In the genomic region with DNA sequence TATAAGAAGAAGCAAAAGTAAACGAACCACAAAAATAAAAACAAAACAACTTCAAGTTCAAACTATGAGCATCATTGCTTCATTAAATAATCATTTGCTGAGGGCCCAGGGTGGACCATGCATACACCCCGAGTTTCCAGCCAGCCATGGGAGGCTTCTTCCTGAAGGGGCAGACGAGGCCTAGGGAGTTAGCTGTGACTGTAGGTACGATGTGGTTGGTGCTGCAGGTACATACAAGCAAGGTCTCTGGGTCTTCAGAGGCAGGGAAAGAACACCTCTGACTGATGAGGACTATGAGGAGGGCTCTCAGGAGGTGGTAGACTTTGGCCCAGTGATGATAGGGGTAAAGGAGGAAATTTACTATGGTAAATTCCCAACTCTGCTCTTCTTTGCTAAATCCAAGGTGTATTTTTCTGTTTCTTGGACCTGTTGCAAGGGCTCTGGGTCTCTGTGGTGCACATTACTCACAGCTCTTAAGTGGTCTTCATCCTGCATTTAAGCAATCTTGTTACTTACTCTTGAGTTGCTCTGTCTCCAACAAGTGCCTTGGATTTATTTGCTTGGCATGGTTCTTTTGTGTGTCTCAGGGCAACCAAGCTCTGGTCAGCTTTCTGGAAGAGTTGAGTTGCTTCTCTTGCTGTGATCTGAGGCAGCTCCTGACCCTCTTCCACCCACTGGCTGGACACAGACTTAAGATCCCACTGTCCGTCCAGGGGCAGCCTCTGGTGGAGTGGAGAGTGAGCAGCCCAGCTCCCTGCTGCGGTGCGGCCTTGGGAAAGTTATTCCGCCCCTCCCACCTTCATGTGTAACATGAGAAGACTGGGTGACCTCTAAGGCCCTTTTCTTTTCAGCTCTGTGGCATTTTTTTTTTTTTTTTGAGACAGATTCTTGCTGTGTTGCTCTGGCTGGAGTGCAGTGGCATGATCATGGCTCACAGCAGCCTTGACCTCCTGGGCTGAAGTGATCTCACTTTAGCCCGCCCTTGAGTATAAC, we compare ENCODE assay signal across 1 cellular context.
A peak's percentile ranks its signal among the peaks of the same experiment; 100 is the strongest.
TF ChIP-seq lines count a peak whose summit lies in the region.

No MANE protein-coding gene starts in this region.

TF ChIP-seq in HepG2, 621 proteins besides CTCF, POLR2A, EP300 and RAD21 (continued from another document and continues in another):
- TF ChIP-seq, protein P1, sequence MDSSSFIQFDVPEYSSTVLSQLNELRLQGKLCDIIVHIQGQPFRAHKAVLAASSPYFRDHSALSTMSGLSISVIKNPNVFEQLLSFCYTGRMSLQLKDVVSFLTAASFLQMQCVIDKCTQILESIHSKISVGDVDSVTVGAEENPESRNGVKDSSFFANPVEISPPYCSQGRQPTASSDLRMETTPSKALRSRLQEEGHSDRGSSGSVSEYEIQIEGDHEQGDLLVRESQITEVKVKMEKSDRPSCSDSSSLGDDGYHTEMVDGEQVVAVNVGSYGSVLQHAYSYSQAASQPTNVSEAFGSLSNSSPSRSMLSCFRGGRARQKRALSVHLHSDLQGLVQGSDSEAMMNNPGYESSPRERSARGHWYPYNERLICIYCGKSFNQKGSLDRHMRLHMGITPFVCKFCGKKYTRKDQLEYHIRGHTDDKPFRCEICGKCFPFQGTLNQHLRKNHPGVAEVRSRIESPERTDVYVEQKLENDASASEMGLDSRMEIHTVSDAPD (CRISPR knock-in tag; IDR thresholded peaks at IDR 0.05): no peak
- TF ChIP-seq ZNF326 (CRISPR knock-in tag; IDR thresholded peaks at IDR 0.05; ENCODE audit: borderline replicate concordance): no peak
- TF ChIP-seq ZIK1 (CRISPR knock-in tag; IDR thresholded peaks at IDR 0.05; ENCODE audit: borderline replicate concordance, low read depth): no peak
- TF ChIP-seq, protein P2, sequence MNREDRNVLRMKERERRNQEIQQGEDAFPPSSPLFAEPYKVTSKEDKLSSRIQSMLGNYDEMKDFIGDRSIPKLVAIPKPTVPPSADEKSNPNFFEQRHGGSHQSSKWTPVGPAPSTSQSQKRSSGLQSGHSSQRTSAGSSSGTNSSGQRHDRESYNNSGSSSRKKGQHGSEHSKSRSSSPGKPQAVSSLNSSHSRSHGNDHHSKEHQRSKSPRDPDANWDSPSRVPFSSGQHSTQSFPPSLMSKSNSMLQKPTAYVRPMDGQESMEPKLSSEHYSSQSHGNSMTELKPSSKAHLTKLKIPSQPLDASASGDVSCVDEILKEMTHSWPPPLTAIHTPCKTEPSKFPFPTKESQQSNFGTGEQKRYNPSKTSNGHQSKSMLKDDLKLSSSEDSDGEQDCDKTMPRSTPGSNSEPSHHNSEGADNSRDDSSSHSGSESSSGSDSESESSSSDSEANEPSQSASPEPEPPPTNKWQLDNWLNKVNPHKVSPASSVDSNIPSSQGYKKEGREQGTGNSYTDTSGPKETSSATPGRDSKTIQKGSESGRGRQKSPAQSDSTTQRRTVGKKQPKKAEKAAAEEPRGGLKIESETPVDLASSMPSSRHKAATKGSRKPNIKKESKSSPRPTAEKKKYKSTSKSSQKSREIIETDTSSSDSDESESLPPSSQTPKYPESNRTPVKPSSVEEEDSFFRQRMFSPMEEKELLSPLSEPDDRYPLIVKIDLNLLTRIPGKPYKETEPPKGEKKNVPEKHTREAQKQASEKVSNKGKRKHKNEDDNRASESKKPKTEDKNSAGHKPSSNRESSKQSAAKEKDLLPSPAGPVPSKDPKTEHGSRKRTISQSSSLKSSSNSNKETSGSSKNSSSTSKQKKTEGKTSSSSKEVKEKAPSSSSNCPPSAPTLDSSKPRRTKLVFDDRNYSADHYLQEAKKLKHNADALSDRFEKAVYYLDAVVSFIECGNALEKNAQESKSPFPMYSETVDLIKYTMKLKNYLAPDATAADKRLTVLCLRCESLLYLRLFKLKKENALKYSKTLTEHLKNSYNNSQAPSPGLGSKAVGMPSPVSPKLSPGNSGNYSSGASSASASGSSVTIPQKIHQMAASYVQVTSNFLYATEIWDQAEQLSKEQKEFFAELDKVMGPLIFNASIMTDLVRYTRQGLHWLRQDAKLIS (CRISPR knock-in tag; IDR thresholded peaks at IDR 0.05): no peak
- TF ChIP-seq ZFP1 (CRISPR knock-in tag; IDR thresholded peaks at IDR 0.05): no peak
- peak; percentile 35; the same call in 1 of the 2 replicates for TF ChIP-seq SALL1 (CRISPR knock-in tag; IDR thresholded peaks at IDR 0.05)
- no peak for TF ChIP-seq ZBTB38 (CRISPR knock-in tag; IDR thresholded peaks at IDR 0.05)
- TF ChIP-seq, protein P3, sequence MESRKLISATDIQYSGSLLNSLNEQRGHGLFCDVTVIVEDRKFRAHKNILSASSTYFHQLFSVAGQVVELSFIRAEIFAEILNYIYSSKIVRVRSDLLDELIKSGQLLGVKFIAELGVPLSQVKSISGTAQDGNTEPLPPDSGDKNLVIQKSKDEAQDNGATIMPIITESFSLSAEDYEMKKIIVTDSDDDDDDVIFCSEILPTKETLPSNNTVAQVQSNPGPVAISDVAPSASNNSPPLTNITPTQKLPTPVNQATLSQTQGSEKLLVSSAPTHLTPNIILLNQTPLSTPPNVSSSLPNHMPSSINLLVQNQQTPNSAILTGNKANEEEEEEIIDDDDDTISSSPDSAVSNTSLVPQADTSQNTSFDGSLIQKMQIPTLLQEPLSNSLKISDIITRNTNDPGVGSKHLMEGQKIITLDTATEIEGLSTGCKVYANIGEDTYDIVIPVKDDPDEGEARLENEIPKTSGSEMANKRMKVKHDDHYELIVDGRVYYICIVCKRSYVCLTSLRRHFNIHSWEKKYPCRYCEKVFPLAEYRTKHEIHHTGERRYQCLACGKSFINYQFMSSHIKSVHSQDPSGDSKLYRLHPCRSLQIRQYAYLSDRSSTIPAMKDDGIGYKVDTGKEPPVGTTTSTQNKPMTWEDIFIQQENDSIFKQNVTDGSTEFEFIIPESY (CRISPR knock-in tag; IDR thresholded peaks at IDR 0.05): no peak
- no peak for TF ChIP-seq JUNB (CRISPR knock-in tag; IDR thresholded peaks at IDR 0.05; ENCODE audit: borderline replicate concordance)
- no peak for TF ChIP-seq ZNF317 (CRISPR knock-in tag; IDR thresholded peaks at IDR 0.05)
- TF ChIP-seq ZFP90 (CRISPR knock-in tag; IDR thresholded peaks at IDR 0.05; ENCODE audit: borderline replicate concordance): no peak
- TF ChIP-seq ZNF143 (CRISPR knock-in tag; IDR thresholded peaks at IDR 0.05): no peak
- no peak for TF ChIP-seq HNRNPH1 (optimal IDR thresholded peaks at IDR 0.05; ENCODE audit: low read depth, low read length)
- no peak for TF ChIP-seq KAT8 (CRISPR knock-in tag; IDR thresholded peaks at IDR 0.05)
- TF ChIP-seq, protein P4, sequence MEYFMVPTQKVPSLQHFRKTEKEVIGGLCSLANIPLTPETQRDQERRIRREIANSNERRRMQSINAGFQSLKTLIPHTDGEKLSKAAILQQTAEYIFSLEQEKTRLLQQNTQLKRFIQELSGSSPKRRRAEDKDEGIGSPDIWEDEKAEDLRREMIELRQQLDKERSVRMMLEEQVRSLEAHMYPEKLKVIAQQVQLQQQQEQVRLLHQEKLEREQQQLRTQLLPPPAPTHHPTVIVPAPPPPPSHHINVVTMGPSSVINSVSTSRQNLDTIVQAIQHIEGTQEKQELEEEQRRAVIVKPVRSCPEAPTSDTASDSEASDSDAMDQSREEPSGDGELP (IDR thresholded peaks at IDR 0.05; ENCODE audit: borderline replicate concordance, low read depth): no peak
- TF ChIP-seq, protein P5, sequence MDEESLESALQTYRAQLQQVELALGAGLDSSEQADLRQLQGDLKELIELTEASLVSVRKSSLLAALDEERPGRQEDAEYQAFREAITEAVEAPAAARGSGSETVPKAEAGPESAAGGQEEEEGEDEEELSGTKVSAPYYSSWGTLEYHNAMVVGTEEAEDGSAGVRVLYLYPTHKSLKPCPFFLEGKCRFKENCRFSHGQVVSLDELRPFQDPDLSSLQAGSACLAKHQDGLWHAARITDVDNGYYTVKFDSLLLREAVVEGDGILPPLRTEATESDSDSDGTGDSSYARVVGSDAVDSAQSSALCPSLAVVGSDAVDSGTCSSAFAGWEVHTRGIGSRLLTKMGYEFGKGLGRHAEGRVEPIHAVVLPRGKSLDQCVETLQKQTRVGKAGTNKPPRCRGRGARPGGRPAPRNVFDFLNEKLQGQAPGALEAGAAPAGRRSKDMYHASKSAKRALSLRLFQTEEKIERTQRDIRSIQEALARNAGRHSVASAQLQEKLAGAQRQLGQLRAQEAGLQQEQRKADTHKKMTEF (CRISPR knock-in tag; IDR thresholded peaks at IDR 0.05): 0 out of 2 replicates have a peak, but pooled peaks have one; percentile 29
- TF ChIP-seq, protein P6, sequence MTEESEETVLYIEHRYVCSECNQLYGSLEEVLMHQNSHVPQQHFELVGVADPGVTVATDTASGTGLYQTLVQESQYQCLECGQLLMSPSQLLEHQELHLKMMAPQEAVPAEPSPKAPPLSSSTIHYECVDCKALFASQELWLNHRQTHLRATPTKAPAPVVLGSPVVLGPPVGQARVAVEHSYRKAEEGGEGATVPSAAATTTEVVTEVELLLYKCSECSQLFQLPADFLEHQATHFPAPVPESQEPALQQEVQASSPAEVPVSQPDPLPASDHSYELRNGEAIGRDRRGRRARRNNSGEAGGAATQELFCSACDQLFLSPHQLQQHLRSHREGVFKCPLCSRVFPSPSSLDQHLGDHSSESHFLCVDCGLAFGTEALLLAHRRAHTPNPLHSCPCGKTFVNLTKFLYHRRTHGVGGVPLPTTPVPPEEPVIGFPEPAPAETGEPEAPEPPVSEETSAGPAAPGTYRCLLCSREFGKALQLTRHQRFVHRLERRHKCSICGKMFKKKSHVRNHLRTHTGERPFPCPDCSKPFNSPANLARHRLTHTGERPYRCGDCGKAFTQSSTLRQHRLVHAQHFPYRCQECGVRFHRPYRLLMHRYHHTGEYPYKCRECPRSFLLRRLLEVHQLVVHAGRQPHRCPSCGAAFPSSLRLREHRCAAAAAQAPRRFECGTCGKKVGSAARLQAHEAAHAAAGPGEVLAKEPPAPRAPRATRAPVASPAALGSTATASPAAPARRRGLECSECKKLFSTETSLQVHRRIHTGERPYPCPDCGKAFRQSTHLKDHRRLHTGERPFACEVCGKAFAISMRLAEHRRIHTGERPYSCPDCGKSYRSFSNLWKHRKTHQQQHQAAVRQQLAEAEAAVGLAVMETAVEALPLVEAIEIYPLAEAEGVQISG (CRISPR knock-in tag; IDR thresholded peaks at IDR 0.05): no peak
- TF ChIP-seq, protein P7, sequence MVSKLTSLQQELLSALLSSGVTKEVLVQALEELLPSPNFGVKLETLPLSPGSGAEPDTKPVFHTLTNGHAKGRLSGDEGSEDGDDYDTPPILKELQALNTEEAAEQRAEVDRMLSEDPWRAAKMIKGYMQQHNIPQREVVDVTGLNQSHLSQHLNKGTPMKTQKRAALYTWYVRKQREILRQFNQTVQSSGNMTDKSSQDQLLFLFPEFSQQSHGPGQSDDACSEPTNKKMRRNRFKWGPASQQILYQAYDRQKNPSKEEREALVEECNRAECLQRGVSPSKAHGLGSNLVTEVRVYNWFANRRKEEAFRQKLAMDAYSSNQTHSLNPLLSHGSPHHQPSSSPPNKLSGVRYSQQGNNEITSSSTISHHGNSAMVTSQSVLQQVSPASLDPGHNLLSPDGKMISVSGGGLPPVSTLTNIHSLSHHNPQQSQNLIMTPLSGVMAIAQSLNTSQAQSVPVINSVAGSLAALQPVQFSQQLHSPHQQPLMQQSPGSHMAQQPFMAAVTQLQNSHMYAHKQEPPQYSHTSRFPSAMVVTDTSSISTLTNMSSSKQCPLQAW (CRISPR knock-in tag; IDR thresholded peaks at IDR 0.05): no peak
- TF ChIP-seq, protein P8, sequence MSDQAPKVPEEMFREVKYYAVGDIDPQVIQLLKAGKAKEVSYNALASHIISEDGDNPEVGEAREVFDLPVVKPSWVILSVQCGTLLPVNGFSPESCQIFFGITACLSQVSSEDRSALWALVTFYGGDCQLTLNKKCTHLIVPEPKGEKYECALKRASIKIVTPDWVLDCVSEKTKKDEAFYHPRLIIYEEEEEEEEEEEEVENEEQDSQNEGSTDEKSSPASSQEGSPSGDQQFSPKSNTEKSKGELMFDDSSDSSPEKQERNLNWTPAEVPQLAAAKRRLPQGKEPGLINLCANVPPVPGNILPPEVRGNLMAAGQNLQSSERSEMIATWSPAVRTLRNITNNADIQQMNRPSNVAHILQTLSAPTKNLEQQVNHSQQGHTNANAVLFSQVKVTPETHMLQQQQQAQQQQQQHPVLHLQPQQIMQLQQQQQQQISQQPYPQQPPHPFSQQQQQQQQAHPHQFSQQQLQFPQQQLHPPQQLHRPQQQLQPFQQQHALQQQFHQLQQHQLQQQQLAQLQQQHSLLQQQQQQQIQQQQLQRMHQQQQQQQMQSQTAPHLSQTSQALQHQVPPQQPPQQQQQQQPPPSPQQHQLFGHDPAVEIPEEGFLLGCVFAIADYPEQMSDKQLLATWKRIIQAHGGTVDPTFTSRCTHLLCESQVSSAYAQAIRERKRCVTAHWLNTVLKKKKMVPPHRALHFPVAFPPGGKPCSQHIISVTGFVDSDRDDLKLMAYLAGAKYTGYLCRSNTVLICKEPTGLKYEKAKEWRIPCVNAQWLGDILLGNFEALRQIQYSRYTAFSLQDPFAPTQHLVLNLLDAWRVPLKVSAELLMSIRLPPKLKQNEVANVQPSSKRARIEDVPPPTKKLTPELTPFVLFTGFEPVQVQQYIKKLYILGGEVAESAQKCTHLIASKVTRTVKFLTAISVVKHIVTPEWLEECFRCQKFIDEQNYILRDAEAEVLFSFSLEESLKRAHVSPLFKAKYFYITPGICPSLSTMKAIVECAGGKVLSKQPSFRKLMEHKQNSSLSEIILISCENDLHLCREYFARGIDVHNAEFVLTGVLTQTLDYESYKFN (CRISPR knock-in tag; conservative IDR thresholded peaks at IDR 0.05): 0 out of 2 replicates have a peak, but pooled peaks have one; percentile 18
- TF ChIP-seq, protein P9, sequence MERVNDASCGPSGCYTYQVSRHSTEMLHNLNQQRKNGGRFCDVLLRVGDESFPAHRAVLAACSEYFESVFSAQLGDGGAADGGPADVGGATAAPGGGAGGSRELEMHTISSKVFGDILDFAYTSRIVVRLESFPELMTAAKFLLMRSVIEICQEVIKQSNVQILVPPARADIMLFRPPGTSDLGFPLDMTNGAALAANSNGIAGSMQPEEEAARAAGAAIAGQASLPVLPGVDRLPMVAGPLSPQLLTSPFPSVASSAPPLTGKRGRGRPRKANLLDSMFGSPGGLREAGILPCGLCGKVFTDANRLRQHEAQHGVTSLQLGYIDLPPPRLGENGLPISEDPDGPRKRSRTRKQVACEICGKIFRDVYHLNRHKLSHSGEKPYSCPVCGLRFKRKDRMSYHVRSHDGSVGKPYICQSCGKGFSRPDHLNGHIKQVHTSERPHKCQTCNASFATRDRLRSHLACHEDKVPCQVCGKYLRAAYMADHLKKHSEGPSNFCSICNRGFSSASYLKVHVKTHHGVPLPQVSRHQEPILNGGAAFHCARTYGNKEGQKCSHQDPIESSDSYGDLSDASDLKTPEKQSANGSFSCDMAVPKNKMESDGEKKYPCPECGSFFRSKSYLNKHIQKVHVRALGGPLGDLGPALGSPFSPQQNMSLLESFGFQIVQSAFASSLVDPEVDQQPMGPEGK (CRISPR knock-in tag; IDR thresholded peaks at IDR 0.05): 0 out of 2 replicates have a peak, but pooled peaks have one; percentile 11
- TF ChIP-seq, protein P10, sequence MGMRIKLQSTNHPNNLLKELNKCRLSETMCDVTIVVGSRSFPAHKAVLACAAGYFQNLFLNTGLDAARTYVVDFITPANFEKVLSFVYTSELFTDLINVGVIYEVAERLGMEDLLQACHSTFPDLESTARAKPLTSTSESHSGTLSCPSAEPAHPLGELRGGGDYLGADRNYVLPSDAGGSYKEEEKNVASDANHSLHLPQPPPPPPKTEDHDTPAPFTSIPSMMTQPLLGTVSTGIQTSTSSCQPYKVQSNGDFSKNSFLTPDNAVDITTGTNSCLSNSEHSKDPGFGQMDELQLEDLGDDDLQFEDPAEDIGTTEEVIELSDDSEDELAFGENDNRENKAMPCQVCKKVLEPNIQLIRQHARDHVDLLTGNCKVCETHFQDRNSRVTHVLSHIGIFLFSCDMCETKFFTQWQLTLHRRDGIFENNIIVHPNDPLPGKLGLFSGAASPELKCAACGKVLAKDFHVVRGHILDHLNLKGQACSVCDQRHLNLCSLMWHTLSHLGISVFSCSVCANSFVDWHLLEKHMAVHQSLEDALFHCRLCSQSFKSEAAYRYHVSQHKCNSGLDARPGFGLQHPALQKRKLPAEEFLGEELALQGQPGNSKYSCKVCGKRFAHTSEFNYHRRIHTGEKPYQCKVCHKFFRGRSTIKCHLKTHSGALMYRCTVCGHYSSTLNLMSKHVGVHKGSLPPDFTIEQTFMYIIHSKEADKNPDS (CRISPR knock-in tag; IDR thresholded peaks at IDR 0.05): no peak
- 0 out of 2 replicates have a peak, but pooled peaks have one; percentile 12 for TF ChIP-seq RARA (CRISPR knock-in tag; IDR thresholded peaks at IDR 0.05)
- TF ChIP-seq ZNF136 (CRISPR knock-in tag; IDR thresholded peaks at IDR 0.05; ENCODE audit: low read depth): no peak
- TF ChIP-seq THAP11 (CRISPR knock-in tag; IDR thresholded peaks at IDR 0.05): 0 out of 2 replicates have a peak, but pooled peaks have one; percentile 25
